ENCODE assay signal across 8 cellular contexts in the genomic region with DNA sequence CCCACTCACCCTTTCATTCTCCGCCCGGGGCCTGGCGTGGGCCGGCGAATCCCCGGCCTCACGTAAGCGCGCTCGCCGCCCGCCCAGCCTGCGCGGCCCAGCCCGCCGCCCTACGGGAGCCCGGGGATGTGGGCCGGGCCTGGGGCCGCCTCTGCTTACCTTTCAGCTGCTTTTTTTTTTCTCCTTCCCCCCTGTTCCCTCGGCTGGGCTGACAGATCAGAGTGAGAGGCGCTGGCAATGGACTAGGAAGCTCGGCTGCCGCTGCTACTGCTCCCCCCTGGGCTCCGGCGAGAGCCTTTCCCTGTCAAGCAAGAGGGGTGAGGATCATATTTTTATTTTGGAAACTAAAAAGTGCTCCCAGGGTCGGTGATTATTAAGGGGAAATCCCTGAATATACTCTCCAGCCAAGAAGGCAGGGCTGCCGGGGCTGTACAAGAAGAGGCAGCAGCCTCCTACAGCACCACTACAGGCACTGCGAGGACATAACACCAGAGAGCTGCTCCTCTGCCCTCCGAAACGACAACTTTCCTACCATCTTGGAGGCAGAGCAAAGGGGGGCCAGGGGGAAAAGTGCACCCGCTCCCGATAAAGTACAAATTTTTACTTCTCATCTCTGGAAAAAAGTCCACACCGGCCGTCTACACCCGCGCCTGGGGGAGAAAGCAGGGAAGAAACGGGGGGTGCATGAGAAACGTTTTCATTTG. TPM values are rescaled to one million over a fixed set of nuclear protein-coding genes. Genes with fewer than 3 reads are reported as not detected.
DNase-seq lines count a peak whose midpoint lies in the region; ATAC-seq and TF ChIP-seq lines count a peak whose summit lies in the region.

A gene with protein sequence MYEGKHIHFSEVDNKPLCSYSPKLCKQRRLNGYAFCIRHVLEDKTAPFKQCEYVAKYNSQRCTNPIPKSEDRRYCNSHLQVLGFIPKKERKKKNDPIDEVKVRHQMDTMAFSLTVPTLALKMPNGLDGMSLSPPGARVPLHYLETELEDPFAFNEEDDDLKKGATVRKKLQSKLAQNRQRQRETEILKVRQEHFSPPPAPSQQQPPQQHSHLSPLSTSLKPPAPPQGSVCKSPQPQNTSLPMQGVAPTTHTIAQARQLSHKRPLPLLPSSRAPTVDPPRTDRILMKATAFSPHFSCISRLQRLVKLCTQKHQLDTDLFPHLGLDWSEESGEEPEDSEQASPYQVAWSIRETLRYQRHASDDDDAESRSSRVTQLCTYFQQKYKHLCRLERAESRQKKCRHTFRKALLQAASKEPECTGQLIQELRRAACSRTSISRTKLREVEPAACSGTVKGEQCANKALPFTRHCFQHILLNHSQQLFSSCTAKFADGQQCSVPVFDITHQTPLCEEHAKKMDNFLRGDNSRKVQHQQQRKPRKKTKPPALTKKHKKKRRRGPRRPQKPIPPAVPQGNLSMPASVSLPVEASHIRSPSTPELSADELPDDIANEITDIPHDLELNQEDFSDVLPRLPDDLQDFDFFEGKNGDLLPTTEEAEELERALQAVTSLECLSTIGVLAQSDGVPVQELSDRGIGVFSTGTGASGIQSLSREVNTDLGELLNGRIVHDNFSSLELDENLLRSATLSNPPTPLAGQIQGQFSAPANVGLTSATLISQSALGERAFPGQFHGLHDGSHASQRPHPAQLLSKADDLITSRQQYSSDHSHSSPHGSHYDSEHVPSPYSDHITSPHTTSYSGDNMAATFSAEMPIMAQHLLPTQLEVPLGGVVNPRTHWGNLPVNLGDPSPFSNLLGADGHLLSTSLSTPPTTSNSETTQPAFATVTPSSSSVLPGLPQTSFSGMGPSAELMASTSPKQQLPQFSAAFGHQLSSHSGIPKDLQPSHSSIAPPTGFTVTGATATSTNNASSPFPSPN (minus strand): TSS at position 433 of the 704 bp plus-strand sequence. CDS start 23,158 bp downstream, outside the sequence.

- ATAC-seq in HG02678 (IDR thresholded peaks at IDR 0.05; ENCODE audit: unreplicated experiment): peak; percentile 87

- peak in 1 of 2 donors; percentile 25 for TF ChIP-seq POLR2A in vagina (IDR thresholded peaks at IDR 0.05)

- H3K36me3 ChIP-seq in right atrium auricular region (peaks cover 4% of the 10 kb centered on the region), vagina (peaks cover 0 to 8% of the 10 kb centered on the region in 2 donors)

- H3K4me1 ChIP-seq in right atrium auricular region (peaks cover 0 to 19% of the 10 kb centered on the region in 2 donors), vagina (peaks cover 32% of the 10 kb centered on the region)

- intact Hi-C loops in vagina (cut with DNase I): no loop called here

- TF ChIP-seq CTCF in GM12874 (IDR thresholded peaks at IDR 0.05; ENCODE audit: insufficient read depth, low read depth, low read length) (peak; percentile 70), right atrium auricular region (IDR thresholded peaks at IDR 0.05) (peak; percentile 35 to 54), vagina (IDR thresholded peaks at IDR 0.05) (peak in 2 of 3 experiments; percentile 31 to 45)

- H3K4me3 ChIP-seq in right atrium auricular region (peak within 1 kb of the TSS; percentile 77 to 90), vagina (peak within 1 kb of the TSS; percentile 81 to 88)

- H3K27me3 ChIP-seq in right atrium auricular region: no peaks in the 10 kb centered on the region
- no peaks in the 10 kb centered on the region for H3K27me3 ChIP-seq in vagina

- H3K9me3 ChIP-seq in right atrium auricular region (no peaks in the 10 kb centered on the region), vagina (no peaks in the 10 kb centered on the region)

- peak within 1 kb of the TSS; percentile 95 to 98 for H3K27ac ChIP-seq in right atrium auricular region
- H3K27ac ChIP-seq in vagina: peak within 1 kb of the TSS; percentile 99

- DNase-seq in NCI-H1105 treated with DMSO at 0.1 percent for 48 hours (lab: John Stamatoyannopoulos, UW): peak; percentile 86
- DNase-seq in T-helper 1 cell: peak; percentile 66 to 89 (median 74)
- peak; percentile 82 for DNase-seq in amniotic epithelial cell (ENCODE audit: low read depth)
- peak; percentile 85 for DNase-seq in right atrium auricular region (ENCODE audit: low spot score)
- peak; percentile 81 for DNase-seq in putamen (ENCODE audit: low spot score)
- DNase-seq in vagina (ENCODE audit: extremely low spot score in 2 of 2): peak in 1 of 2 donors; percentile 90

RNA-seq across cellular contexts. Expression of the gene that starts here (rescaled TPM):
- total RNA-seq in right atrium auricular region: 10 to 100 TPM; 10.2 to 12.9 TPM
- 18.4 TPM for total RNA-seq in vagina
